In genomic region chr2:230202430-230203109, GRCh38 we compare ENCODE assay signal across 8 cellular contexts. TPM values are rescaled to one million over a fixed set of nuclear protein-coding genes. Genes with fewer than 3 reads are reported as not detected.
A peak's percentile ranks its signal among the peaks of the same experiment; 100 is the strongest.
DNase-seq lines count a peak whose midpoint lies in the region; ATAC-seq and TF ChIP-seq lines count a peak whose summit lies in the region.

No MANE protein-coding gene starts in this region.

- H3K4me1 ChIP-seq in spleen, result peaks cover 0 to 55% (median 47%) of the 10 kb centered on the region in 6 donors

- H3K27me3 ChIP-seq in spleen (replicated peaks in 1 of 7), result no peaks in the 10 kb centered on the region

- in situ Hi-C loops in G401 (cut with HindIII; ENCODE audit: low sequenced_read_pairs), result no loop called here

- peak overlapping the region in 2 of 8 donors; percentile 4 to 37 for H3K4me3 ChIP-seq in spleen

- TF ChIP-seq CTCF in spleen (IDR thresholded peaks at IDR 0.05 in 8 of 11, conservative IDR thresholded peaks at IDR 0.05 in 3 of 11), result peak in 3 of 11 experiments; percentile 4 to 35 (median 14)

- H3K27ac ChIP-seq in spleen, result peak overlapping the region in 4 of 8 donors; percentile 21 to 57 (median 42)

- peaks cover 6 to 100% (median 88%) of the 10 kb centered on the region in 6 donors for H3K36me3 ChIP-seq in spleen

- peak; percentile 70 for DNase-seq in activated effector memory CD4-positive, alpha-beta T cell treated with anti-CD3 and anti-CD28 coated beads, Interleukin-2, amount 50 U/mL, for 16 hours
- DNase-seq in activated effector memory CD4-positive, alpha-beta T cell treated with Interleukin-2 at 50 U/mL for 16 hours, result no peak
- DNase-seq in NOMO-1 treated with dmso at 0.1 percent for 144 hours (lab: John Stamatoyannopoulos, UW; ENCODE audit: unreplicated experiment), result peak; percentile 16
- peak; percentile 79 for DNase-seq in spleen
- DNase-seq in G401 (ENCODE audit: low spot score), result no peak
- no peak for DNase-seq in T1000 (lab: John Stamatoyannopoulos, UW)
- no peak for DNase-seq in HuH-7 (ENCODE audit: low spot score)

- intact Hi-C loops in spleen (cut with DNase I; ENCODE audit: low total_unique reads), result no loop called here

- WGBS in spleen, 5 donors, result 58 to 69% (median 64%) methylated on average over 10 of the region's 10 CpGs

- ATAC-seq in HG02642 (IDR thresholded peaks at IDR 0.05; ENCODE audit: poor library complexity, unreplicated experiment), result peak; percentile 55

- no peak for TF ChIP-seq POLR2A in spleen (IDR thresholded peaks at IDR 0.05)

- peaks cover 0 to 8% (median 0%) of the 10 kb centered on the region in 8 donors for H3K9me3 ChIP-seq in spleen

RNA-seq across cellular contexts. Expression of gene SP110, which starts 17.2 kb away (rescaled TPM):
- 100 to 1,000 TPM; 105 to 157 (median 135) TPM for total RNA-seq in spleen
- 10 to 100 TPM; 47.9 to 63.5 (median 57.6) TPM for polyA plus RNA-seq in spleen
- 4.3 and 11.7 TPM in 2 replicates for total RNA-seq in G401 (2014; rRNA removed; shearing (Covaris generic))

RNA-seq across cellular contexts. Expression of gene SP140, which starts 23.0 kb away (rescaled TPM):
- 100 to 1,000 TPM in 1 of 7 donors, 10 to 100 TPM in 6; 51.3 to 110 (median 80.8) TPM for total RNA-seq in spleen
- polyA plus RNA-seq in spleen, result 10 to 100 TPM; 51.7 to 61.5 (median 55.8) TPM
- 0.41 TPM in 1 of 2 replicates, not detected in the other for total RNA-seq in G401 (2014; rRNA removed; shearing (Covaris generic))

Comparison
In these comparisons a context has a peak if more than half of its experiments do, and no peak if none do; other contexts are left out.
1. DNase-seq: peak in activated effector memory CD4-positive, alpha-beta T cell treated with anti-CD3 and anti-CD28 coated beads, Interleukin-2, amount 50 U/mL, for 16 hours (single experiment), NOMO-1 treated with dmso at 0.1 percent for 144 hours (single experiment) and spleen (single experiment); none in activated effector memory CD4-positive, alpha-beta T cell treated with Interleukin-2 at 50 U/mL for 16 hours (single experiment), G401 (single experiment), T1000 (single experiment) and HuH-7 (single experiment).
2. RNA of gene SP140, which starts 23.0 kb away (total RNA-seq): 51.3 to 110 TPM in spleen; 0.41 TPM in G401; every median in the first group is over 10 times any median in the second.